Comparison of ENCODE assay signal across 13 cellular contexts in genomic region chr20:3788685-3789155, GRCh38. TPM values are rescaled to one million over a fixed set of nuclear protein-coding genes. Genes with fewer than 3 reads are reported as not detected.
DNase-seq lines count a peak whose midpoint lies in the region; ATAC-seq, FAIRE-seq and TF ChIP-seq lines count a peak whose summit lies in the region.
"Had no signal": no experiment of that assay in that cellular context is flagged by ENCODE, and none has a peak within 500 bp of the region (broad histone marks: within the 10 kb centered on the region; RNA-seq: fewer than 3 reads in every experiment).

No MANE protein-coding gene starts in this region.

- no TSS peak for BruUV-seq in OCI-LY7 (replicated peaks; lab: Mats Ljungman, UMichigan)
- BruUV-seq in endothelial cell of umbilical vein (replicated peaks; lab: Mats Ljungman, UMichigan) = no TSS peak

- no peaks in the 10 kb centered on the region for H3K27me3 Mint-ChIP-seq in stimulated activated naive CD8-positive, alpha-beta T cell treated with anti-CD3 and anti-CD28 coated beads, Interleukin-15, Interleukin-2, amounts not matched to agents 100 ng/mL and 50 ng/mL, for 24 hours
- H3K27me3 Mint-ChIP-seq in stimulated activated naive CD8-positive, alpha-beta T cell treated with anti-CD3 and anti-CD28 coated beads, Interleukin-15, amount 100 ng/mL, for 72 hours = no peaks in the 10 kb centered on the region

- ATAC-seq in stimulated activated naive CD8-positive, alpha-beta T cell treated with anti-CD3 and anti-CD28 coated beads, Interleukin-15, amount 100 ng/mL, for 72 hours = no peak
- ATAC-seq in HG03025 (IDR thresholded peaks at IDR 0.05; ENCODE audit: low FRiP score, unreplicated experiment) (no peak), GM19395 (IDR thresholded peaks at IDR 0.05; ENCODE audit: unreplicated experiment) (no peak)

- H3K27ac Mint-ChIP-seq in stimulated activated naive CD8-positive, alpha-beta T cell treated with anti-CD3 and anti-CD28 coated beads, Interleukin-15, Interleukin-2, amounts not matched to agents 100 ng/mL and 50 ng/mL, for 24 hours = peak overlapping the region; percentile 50
- no peak overlapping the region for H3K27ac Mint-ChIP-seq in stimulated activated naive CD8-positive, alpha-beta T cell treated with anti-CD3 and anti-CD28 coated beads, Interleukin-15, amount 100 ng/mL, for 72 hours

- H3K4me1 ChIP-seq in OCI-LY7 (ENCODE audit: insufficient read depth, low read length, poor library complexity, severe bottlenecking) = peaks cover 28% of the 10 kb centered on the region
- peaks cover 18% of the 10 kb centered on the region for H3K4me1 ChIP-seq in endothelial cell of umbilical vein (ENCODE audit: control insufficient read depth, extremely low read depth, insufficient read depth, low read length)
- H3K4me1 ChIP-seq in uterus = peaks cover 4 to 18% of the 10 kb centered on the region in 2 donors

- H3K9me2 ChIP-seq in OCI-LY7 (ENCODE audit: insufficient read depth, low read length) = no peaks in the 10 kb centered on the region

- no peaks in the 10 kb centered on the region for H3K9me3 Mint-ChIP-seq in stimulated activated naive CD8-positive, alpha-beta T cell treated with anti-CD3 and anti-CD28 coated beads, Interleukin-15, Interleukin-2, amounts not matched to agents 100 ng/mL and 50 ng/mL, for 24 hours
- H3K9me3 Mint-ChIP-seq in stimulated activated naive CD8-positive, alpha-beta T cell treated with anti-CD3 and anti-CD28 coated beads, Interleukin-15, amount 100 ng/mL, for 72 hours = no peaks in the 10 kb centered on the region

- no peak overlapping the region for H3K4me3 Mint-ChIP-seq in stimulated activated naive CD8-positive, alpha-beta T cell treated with anti-CD3 and anti-CD28 coated beads, Interleukin-15, Interleukin-2, amounts not matched to agents 100 ng/mL and 50 ng/mL, for 24 hours
- no peak overlapping the region for H3K4me3 Mint-ChIP-seq in stimulated activated naive CD8-positive, alpha-beta T cell treated with anti-CD3 and anti-CD28 coated beads, Interleukin-15, amount 100 ng/mL, for 72 hours

- TF ChIP-seq CTCF in OCI-LY7 (conservative IDR thresholded peaks at IDR 0.05; ENCODE audit: low read length) = no peak
- TF ChIP-seq CTCF in endothelial cell of umbilical vein (IDR thresholded peaks at IDR 0.05; ENCODE audit: extremely low read depth in 1 of 2, insufficient read depth in 1 of 2, low read depth in 1 of 2, low read length in 2 of 2) = no peak
- TF ChIP-seq CTCF in uterus (IDR thresholded peaks at IDR 0.05) = no peak

- H3K9me3 ChIP-seq in OCI-LY7 (ENCODE audit: low read length) (no peaks in the 10 kb centered on the region), endothelial cell of umbilical vein (replicated peaks; ENCODE audit: control insufficient read depth, insufficient read depth, low read length) (no peaks in the 10 kb centered on the region), uterus (no peaks in the 10 kb centered on the region)

- H3K27ac ChIP-seq in OCI-LY7 (ENCODE audit: low read depth, low read length, poor library complexity, severe bottlenecking) (no peak overlapping the region), endothelial cell of umbilical vein (ENCODE audit: insufficient read depth, low read depth, low read length) (no peak overlapping the region), uterus (peak overlapping the region; percentile 62 to 85)

- intact Hi-C loops in OCI-LY7 (cut with micrococcal nuclease; ENCODE audit: unreplicated experiment) = no loop called here
- intact Hi-C loops in endothelial cell of umbilical vein (cut with micrococcal nuclease) = no loop called here
- intact Hi-C loops in uterus (cut with DNase I; ENCODE audit: low total_unique reads) = loop anchor here (5.0 kb wide), 1 partner anchor 34 kb away; the partner anchor contains the start of gene AP5S1

- H3K36me3 ChIP-seq in OCI-LY7 (ENCODE audit: insufficient read depth, low read length) (no peaks in the 10 kb centered on the region; the same call in 1 of the 2 replicates), endothelial cell of umbilical vein (ENCODE audit: control insufficient read depth in 2 of 2, extremely low read depth in 1 of 2, insufficient read depth in 2 of 2, low read length in 2 of 2) (peaks cover 0 to 5% of the 10 kb centered on the region in 2 experiments), uterus (no peaks in the 10 kb centered on the region)

- dilution Hi-C loops in endothelial cell of umbilical vein (cut with MboI; ENCODE audit: extremely low pct_ligation_motif_present, low sequenced_read_pairs) = no loop called here

- H3K27me3 ChIP-seq in endothelial cell of umbilical vein (ENCODE audit: control insufficient read depth in 2 of 2, insufficient read depth in 2 of 2, low read length in 2 of 2) (no peaks in the 10 kb centered on the region), uterus (no peaks in the 10 kb centered on the region)

- H3K4me3 ChIP-seq in OCI-LY7 (ENCODE audit: low read depth, low read length, poor library complexity, severe bottlenecking) (no peak overlapping the region), endothelial cell of umbilical vein (replicated peaks in 1 of 3; ENCODE audit: insufficient read depth in 1 of 3, low read depth in 1 of 3, low read length in 3 of 3) (no peak overlapping the region), uterus (no peak overlapping the region)

- H4K20me1 ChIP-seq in OCI-LY7 (ENCODE audit: insufficient read depth, low read length) (no peaks in the 10 kb centered on the region), endothelial cell of umbilical vein (replicated peaks; ENCODE audit: control insufficient read depth, extremely low read depth, insufficient read depth, low read length) (no peaks in the 10 kb centered on the region)

- no peaks in the 10 kb centered on the region for H3K9me1 ChIP-seq in endothelial cell of umbilical vein (replicated peaks; ENCODE audit: control insufficient read depth, extremely low read depth, insufficient read depth, low read length)

- H3K36me3 Mint-ChIP-seq in stimulated activated naive CD8-positive, alpha-beta T cell treated with anti-CD3 and anti-CD28 coated beads, Interleukin-15, Interleukin-2, amounts not matched to agents 100 ng/mL and 50 ng/mL, for 24 hours (ENCODE audit: low read depth) = peaks cover 6% of the 10 kb centered on the region

- H3K4me2 ChIP-seq in OCI-LY7 (ENCODE audit: low read length) = peak overlapping the region; percentile 73
- no peak overlapping the region for H3K4me2 ChIP-seq in endothelial cell of umbilical vein (ENCODE audit: insufficient read depth, low read length)

- H3K4me1 Mint-ChIP-seq in stimulated activated naive CD8-positive, alpha-beta T cell treated with anti-CD3 and anti-CD28 coated beads, Interleukin-15, Interleukin-2, amounts not matched to agents 100 ng/mL and 50 ng/mL, for 24 hours (ENCODE audit: low read depth) = peaks cover 25% of the 10 kb centered on the region
- H3K4me1 Mint-ChIP-seq in stimulated activated naive CD8-positive, alpha-beta T cell treated with anti-CD3 and anti-CD28 coated beads, Interleukin-15, amount 100 ng/mL, for 72 hours = peaks cover 37% of the 10 kb centered on the region

- FAIRE-seq in endothelial cell of umbilical vein (lab: Jason Lieb, UNC) = peak; percentile 31

- H3K9ac ChIP-seq in endothelial cell of umbilical vein (replicated peaks; ENCODE audit: extremely low read depth, insufficient read depth, low read length) = no peak overlapping the region

- no peak for TF ChIP-seq POLR2A in endothelial cell of umbilical vein (IDR thresholded peaks at IDR 0.05; ENCODE audit: low read depth, low read length)
- no peak for TF ChIP-seq POLR2A in uterus (IDR thresholded peaks at IDR 0.05)

- POLR2A ChIA-PET in OCI-LY7 (lab: Charles Lee) = interaction anchor here (0.6 to 3.2 kb wide), 3 partner anchors 12 to 32 kb away, joined by 3 to 16 read pairs (median 4); partner anchors contain the start of gene AP5S1
- POLR2A ChIA-PET in endothelial cell of umbilical vein (lab: Charles Lee) = no interaction called here

- CTCF ChIA-PET in OCI-LY7 (lab: Charles Lee; ENCODE audit: unreplicated experiment) (interaction anchor here (1.7 kb wide), 1 partner anchor 30 kb away, joined by 4 read pairs; no protein-coding TSS in a partner anchor), endothelial cell of umbilical vein (lab: Charles Lee) (interaction anchor here (1.3 to 7.6 kb wide), 3 partner anchors 21 to 64 kb away, joined by 4 to 214 read pairs (median 70); partner anchors contain the start of genes ADISSP and AP5S1)

- H3K79me2 ChIP-seq in OCI-LY7 (ENCODE audit: insufficient read depth, low read depth, low read length) = peaks cover 15% of the 10 kb centered on the region; the same call in 1 of the 2 replicates
- H3K79me2 ChIP-seq in endothelial cell of umbilical vein (ENCODE audit: control insufficient read depth, insufficient read depth, low read length) = peaks cover 24% of the 10 kb centered on the region

- H2AFZ ChIP-seq in OCI-LY7 (ENCODE audit: low read length) = no peak overlapping the region
- no peak overlapping the region for H2AFZ ChIP-seq in endothelial cell of umbilical vein (ENCODE audit: low read depth, low read length)

- DNase-seq in stimulated activated naive CD8-positive, alpha-beta T cell treated with anti-CD3 and anti-CD28 coated beads, Interleukin-15, amount 100 ng/mL, for 72 hours = no peak
- DNase-seq in OCI-LY7 (ENCODE audit: low spot score) (peak; percentile 49), endothelial cell of umbilical vein (ENCODE audit: low read depth, low spot score) (no peak), uterus (no peak), NCI-H345 (lab: John Stamatoyannopoulos, UW) (no peak)
- DNase-seq: activated CD4-positive, alpha-beta T cell treated with anti-CD3 and anti-CD28 coated beads, Interleukin-2, amount 50 U/mL, for 1 hour; effector memory CD4-positive, alpha-beta T cell; hypothalamus; NCI-H1930; retina had no signal

RNA-seq across cellular contexts. Expression of gene CENPB, which starts 2.2 kb away (rescaled TPM):
- 32.5 and 39.1 TPM in 2 replicates for total RNA-seq in OCI-LY7 (2014; rRNA removed; shearing (Covaris generic))
- 31.2 and 34.8 TPM in 2 replicates for total RNA-seq in OCI-LY7 (2022)
- total RNA-seq in endothelial cell of umbilical vein = 82.2 and 90.3 TPM in 2 replicates
- polyA plus RNA-seq in endothelial cell of umbilical vein = 30.4 and 35.7 TPM in 2 replicates
- polyA plus RNA-seq in endothelial cell of umbilical vein (2011; cell fraction: cytosol; rRNA removed) = 31.2 and 35.9 TPM in 2 replicates
- 20.1 and 24.4 TPM in 2 replicates for polyA plus RNA-seq in endothelial cell of umbilical vein (2011; cell fraction: nucleus; rRNA removed)
- 57.3 and 58.0 TPM in 2 replicates for polyA plus RNA-seq in endothelial cell of umbilical vein (2012)
- polyA minus RNA-seq in endothelial cell of umbilical vein = 36.7 and 45.2 TPM in 2 replicates
- polyA minus RNA-seq in endothelial cell of umbilical vein (2011; cell fraction: cytosol; rRNA and poly(A)+ RNA removed) = 53.1 TPM
- polyA minus RNA-seq in endothelial cell of umbilical vein (2011; cell fraction: nucleus; rRNA and poly(A)+ RNA removed) = 10.9 and 19.3 TPM in 2 replicates
- 100 to 1,000 TPM in 2 of 4 donors, 10 to 100 TPM in 2; 18.2 to 127 (median 85.2) TPM for total RNA-seq in uterus

RNA-seq across cellular contexts. Expression of gene CDC25B, which starts 7.4 kb away (rescaled TPM):
- total RNA-seq in OCI-LY7 (2014; rRNA removed; shearing (Covaris generic)) = 86.1 and 89.2 TPM in 2 replicates
- total RNA-seq in OCI-LY7 (2022) (119 and 147 TPM in 2 replicates), endothelial cell of umbilical vein (62.2 and 76.5 TPM in 2 replicates), uterus (10 to 100 TPM; 13.2 to 72.8 (median 25.5) TPM)
- 45.3 and 46.7 TPM in 2 replicates for polyA plus RNA-seq in endothelial cell of umbilical vein
- 47.7 and 49.7 TPM in 2 replicates for polyA plus RNA-seq in endothelial cell of umbilical vein (2011; cell fraction: cytosol; rRNA removed)
- polyA plus RNA-seq in endothelial cell of umbilical vein (2011; cell fraction: nucleus; rRNA removed) = 123 and 124 TPM in 2 replicates
- 40.0 and 48.6 TPM in 2 replicates for polyA plus RNA-seq in endothelial cell of umbilical vein (2012)
- polyA minus RNA-seq in endothelial cell of umbilical vein = 26.3 and 28.3 TPM in 2 replicates
- 47.7 TPM for polyA minus RNA-seq in endothelial cell of umbilical vein (2011; cell fraction: cytosol; rRNA and poly(A)+ RNA removed)
- 22.3 and 26.4 TPM in 2 replicates for polyA minus RNA-seq in endothelial cell of umbilical vein (2011; cell fraction: nucleus; rRNA and poly(A)+ RNA removed)

RNA-seq across cellular contexts. Expression of gene SPEF1, which starts 7.5 kb away (rescaled TPM):
- total RNA-seq in OCI-LY7 (2014; rRNA removed; shearing (Covaris generic)) = 0.09 and 0.10 TPM in 2 replicates
- total RNA-seq in OCI-LY7 (2022) = 0.27 TPM in 1 of 2 replicates, not detected in the other
- total RNA-seq in endothelial cell of umbilical vein = 0.32 and 0.44 TPM in 2 replicates
- polyA plus RNA-seq in endothelial cell of umbilical vein = 0.07 and 0.10 TPM in 2 replicates
- polyA plus RNA-seq in endothelial cell of umbilical vein (2011; cell fraction: cytosol; rRNA removed) = not detected in 2 replicates
- polyA plus RNA-seq in endothelial cell of umbilical vein (2011; cell fraction: nucleus; rRNA removed) = 0.38 and 0.43 TPM in 2 replicates
- not detected in 2 replicates for polyA plus RNA-seq in endothelial cell of umbilical vein (2012)
- 0.15 TPM in 1 of 2 replicates, not detected in the other for polyA minus RNA-seq in endothelial cell of umbilical vein
- not detected for polyA minus RNA-seq in endothelial cell of umbilical vein (2011; cell fraction: cytosol; rRNA and poly(A)+ RNA removed)
- not detected in 2 replicates for polyA minus RNA-seq in endothelial cell of umbilical vein (2011; cell fraction: nucleus; rRNA and poly(A)+ RNA removed)
- 1 to 10 TPM in 1 of 4 donors, under 1 TPM in 2, not detected in 1; 0.26 to 1.3 (median 0.37) TPM for total RNA-seq in uterus

RNA-seq across cellular contexts. Expression of gene ADISSP, which starts 21.2 kb away (rescaled TPM):
- total RNA-seq in OCI-LY7 (2014; rRNA removed; shearing (Covaris generic)) = 62.1 and 66.7 TPM in 2 replicates
- 58.7 and 64.4 TPM in 2 replicates for total RNA-seq in OCI-LY7 (2022)
- 55.0 and 55.8 TPM in 2 replicates for total RNA-seq in endothelial cell of umbilical vein
- polyA plus RNA-seq in endothelial cell of umbilical vein = 67.5 and 77.3 TPM in 2 replicates
- polyA plus RNA-seq in endothelial cell of umbilical vein (2011; cell fraction: cytosol; rRNA removed) = 45.2 and 56.7 TPM in 2 replicates
- 18.9 and 21.4 TPM in 2 replicates for polyA plus RNA-seq in endothelial cell of umbilical vein (2011; cell fraction: nucleus; rRNA removed)
- polyA plus RNA-seq in endothelial cell of umbilical vein (2012) = 47.5 and 73.9 TPM in 2 replicates
- polyA minus RNA-seq in endothelial cell of umbilical vein = 20.1 and 23.0 TPM in 2 replicates
- 34.4 TPM for polyA minus RNA-seq in endothelial cell of umbilical vein (2011; cell fraction: cytosol; rRNA and poly(A)+ RNA removed)
- 7.3 and 11.2 TPM in 2 replicates for polyA minus RNA-seq in endothelial cell of umbilical vein (2011; cell fraction: nucleus; rRNA and poly(A)+ RNA removed)
- 10 to 100 TPM in 3 of 4 donors, 1 to 10 TPM in 1; 4.1 to 45.9 (median 34.8) TPM for total RNA-seq in uterus

RNA-seq across cellular contexts. Expression of gene AP5S1, which starts 31.6 kb away (rescaled TPM):
- 6.2 and 9.8 TPM in 2 replicates for total RNA-seq in OCI-LY7 (2014; rRNA removed; shearing (Covaris generic))
- total RNA-seq in OCI-LY7 (2022) (9.9 and 12.1 TPM in 2 replicates), endothelial cell of umbilical vein (19.2 and 22.0 TPM in 2 replicates), uterus (10 to 100 TPM in 2 of 4 donors, 1 to 10 TPM in 1, under 1 TPM in 1; under 0.01 to 18.6 (median 9.5) TPM)
- polyA plus RNA-seq in endothelial cell of umbilical vein = 15.7 and 20.1 TPM in 2 replicates
- 8.7 and 12.2 TPM in 2 replicates for polyA plus RNA-seq in endothelial cell of umbilical vein (2011; cell fraction: cytosol; rRNA removed)
- 9.3 and 10.6 TPM in 2 replicates for polyA plus RNA-seq in endothelial cell of umbilical vein (2011; cell fraction: nucleus; rRNA removed)
- 12.3 and 15.2 TPM in 2 replicates for polyA plus RNA-seq in endothelial cell of umbilical vein (2012)
- 16.6 and 23.7 TPM in 2 replicates for polyA minus RNA-seq in endothelial cell of umbilical vein
- polyA minus RNA-seq in endothelial cell of umbilical vein (2011; cell fraction: cytosol; rRNA and poly(A)+ RNA removed) = 11.7 TPM
- 10.9 and 13.1 TPM in 2 replicates for polyA minus RNA-seq in endothelial cell of umbilical vein (2011; cell fraction: nucleus; rRNA and poly(A)+ RNA removed)

Comparison
In these comparisons a context has a peak if more than half of its experiments do, and no peak if none do; other contexts are left out.
1. H3K27ac ChIP-seq: peak in uterus (2 of 2); none in OCI-LY7 (single experiment) and endothelial cell of umbilical vein (single experiment).